Comparison of ENCODE assay signal across 6 cellular contexts in genomic region chr11:71910775-71911174, GRCh38. TPM values are rescaled to one million over a fixed set of nuclear protein-coding genes. Genes with fewer than 3 reads are reported as not detected.
"Had no signal": no experiment of that assay in that cellular context is flagged by ENCODE, and none has a peak within 500 bp of the region (broad histone marks: within the 10 kb centered on the region; RNA-seq: fewer than 3 reads in every experiment).

No MANE protein-coding gene starts in this region.

RNA-seq across cellular contexts. Expression of gene DEFB131B, which starts 32.5 kb away (rescaled TPM):
- total RNA-seq: LHCN-M2, MCF 10A, OCI-LY7, PC-3, SK-MEL-5 had no signal
- polyA plus RNA-seq: SK-N-SH had no signal
